In the genomic region with DNA sequence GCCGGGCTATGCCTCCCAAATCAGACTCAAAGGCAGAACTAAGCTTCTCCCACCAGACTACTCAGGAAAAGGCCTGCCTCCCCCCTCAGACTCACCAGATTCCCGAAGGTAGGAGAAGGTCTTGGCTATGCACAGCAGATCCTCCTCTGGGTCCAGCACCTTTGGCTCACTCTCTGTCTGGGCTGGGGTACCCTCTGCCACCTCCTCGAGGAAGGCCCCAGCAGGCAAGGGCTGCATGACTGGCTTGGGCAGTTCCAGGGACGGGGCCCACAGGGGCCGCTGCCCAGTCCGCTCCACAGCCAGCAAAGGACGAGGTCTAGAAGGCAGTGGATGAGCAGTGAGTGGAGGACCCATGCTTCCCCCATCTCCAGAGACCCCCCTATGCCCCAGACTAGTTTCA, we compare ENCODE assay signal across 14 cellular contexts. TPM values are rescaled to one million over a fixed set of nuclear protein-coding genes. Genes with fewer than 3 reads are reported as not detected.
DNase-seq lines count a peak whose midpoint lies in the region; ATAC-seq and TF ChIP-seq lines count a peak whose summit lies in the region.
"Had no signal": no experiment of that assay in that cellular context is flagged by ENCODE, and none has a peak within 500 bp of the region (broad histone marks: within the 10 kb centered on the region; RNA-seq: fewer than 3 reads in every experiment).

No MANE protein-coding gene starts in this region.

- no peak overlapping the region for H2BK15ac ChIP-seq in mesendoderm (replicated peaks; ENCODE audit: low read depth)

- no peak overlapping the region for H3K4me2 ChIP-seq in mesendoderm (ENCODE audit: low read length)

- H3K27ac ChIP-seq in left ventricle myocardium inferior (replicated peaks) (peak overlapping the region; percentile 100), upper lobe of right lung (peak overlapping the region; percentile 91), dorsolateral prefrontal cortex (no peak overlapping the region), mesendoderm (ENCODE audit: low read depth, low read length) (no peak overlapping the region)

- no CpG with 5 or more reads among the region's 7 CpGs for WGBS in mesendoderm (ENCODE audit: extremely low coverage, insufficient coverage, low lambda C conversion rate)

- H3K79me2 ChIP-seq in mesendoderm (ENCODE audit: control insufficient read depth, insufficient read depth, low read length) = no peaks in the 10 kb centered on the region

- H4K8ac ChIP-seq in mesendoderm (ENCODE audit: low read depth, low read length) = no peak overlapping the region

- H3K79me1 ChIP-seq in mesendoderm (ENCODE audit: low read length) = no peaks in the 10 kb centered on the region

- peaks cover 21% of the 10 kb centered on the region for H3K36me3 ChIP-seq in left ventricle myocardium inferior
- H3K36me3 ChIP-seq in upper lobe of right lung = peaks cover 50% of the 10 kb centered on the region
- no peaks in the 10 kb centered on the region for H3K36me3 ChIP-seq in mesendoderm (ENCODE audit: control insufficient read depth, insufficient read depth, low read length)

- H3K4ac ChIP-seq in mesendoderm (ENCODE audit: low read depth, low read length) = no peak overlapping the region

- no peak overlapping the region for H4K5ac ChIP-seq in mesendoderm (ENCODE audit: low read length)

- no peaks in the 10 kb centered on the region for H3K27me3 Mint-ChIP-seq in activated T-helper 1 cell treated with anti-CD3 and anti-CD28 coated beads, Interleukin-12 subunit alpha, Interleukin-12 subunit beta, Interleukin-2, Interleukin-4 antibody, amounts not matched to agents 30 ng/mL and 10 ng/mL and 1 ng/mL, durations not matched to agents 14 hours and 24 hours and 36 hours (ENCODE audit: insufficient read depth)

- TF ChIP-seq CTCF in left ventricle myocardium inferior (IDR thresholded peaks at IDR 0.05; ENCODE audit: borderline replicate concordance) = no peak
- no peak for TF ChIP-seq CTCF in upper lobe of right lung (IDR thresholded peaks at IDR 0.05)
- TF ChIP-seq CTCF in dorsolateral prefrontal cortex (IDR thresholded peaks at IDR 0.05 in 54 of 56, conservative IDR thresholded peaks at IDR 0.05 in 2 of 56; ENCODE audit: low read depth in 1 of 56, partially characterized antibody in 56 of 56) = no peak
- no peak for TF ChIP-seq CTCF in GM13977 (IDR thresholded peaks at IDR 0.05; ENCODE audit: extremely low read depth, insufficient read depth, missing control alignments)

- peak overlapping the region; percentile 98 for H3K27ac Mint-ChIP-seq in activated T-helper 1 cell treated with anti-CD3 and anti-CD28 coated beads, Interleukin-12 subunit alpha, Interleukin-12 subunit beta, Interleukin-2, Interleukin-4 antibody, amounts not matched to agents 30 ng/mL and 10 ng/mL and 1 ng/mL, durations not matched to agents 14 hours and 24 hours and 36 hours

- DNase-seq in left ventricle myocardium inferior (no peak), cardiac septum (ENCODE audit: low spot score) (no peak), upper lobe of right lung (no peak), dorsolateral prefrontal cortex (no peak), GM13977 (ENCODE audit: low spot score) (no peak), mesendoderm (no peak)
- no peak for DNase-seq in activated T-helper 1 cell treated with anti-CD3 and anti-CD28 coated beads, Interleukin-12 subunit alpha, Interleukin-12 subunit beta, Interleukin-2, Interleukin-4 antibody, amounts not matched to agents 30 ng/mL and 10 ng/mL and 1 ng/mL, durations not matched to agents 14 hours and 24 hours and 36 hours (ENCODE audit: low spot score)
- DNase-seq: aorta, EL, NCI-H2029, NCI-H748 treated with DMSO at 0.1 percent for 48 hours, occipital lobe had no signal

- in situ Hi-C loops in GM13977 (cut with MboI; ENCODE audit: low pct_unique_long_range_greater_than_20kb, low sequenced_read_pairs, unreplicated experiment) = loop anchor here (25.0 kb wide), 1 partner anchor 1079 kb away; no protein-coding TSS in a partner anchor

- no peak overlapping the region for H3K18ac ChIP-seq in mesendoderm (ENCODE audit: low read length)

- no peak overlapping the region for H3K56ac ChIP-seq in mesendoderm (ENCODE audit: low read length)

- no peak overlapping the region for H2AK5ac ChIP-seq in mesendoderm (ENCODE audit: low read length)

- intact Hi-C loops in left ventricle myocardium inferior (cut with micrococcal nuclease) (no loop called here), cardiac septum (cut with DNase I) (no loop called here), upper lobe of right lung (cut with DNase I) (no loop called here), dorsolateral prefrontal cortex (cut with DNase I) (no loop called here)
- intact Hi-C loops in activated T-helper 1 cell treated with anti-CD3 and anti-CD28 coated beads, Interleukin-12 subunit alpha, Interleukin-12 subunit beta, Interleukin-2, Interleukin-4 antibody, amounts not matched to agents 30 ng/mL and 10 ng/mL and 1 ng/mL, durations not matched to agents 14 hours and 24 hours and 36 hours (cut with micrococcal nuclease) = no loop called here

- no peak for ATAC-seq in upper lobe of right lung
- ATAC-seq: GM12878 had no signal

- H3K23ac ChIP-seq in mesendoderm (ENCODE audit: low read length) = no peak overlapping the region

- peaks cover 96% of the 10 kb centered on the region for H3K4me1 ChIP-seq in left ventricle myocardium inferior
- peaks cover 93% of the 10 kb centered on the region for H3K4me1 ChIP-seq in mononuclear cell (ENCODE audit: insufficient read depth, low read length)
- H3K4me1 ChIP-seq in upper lobe of right lung = peaks cover 79% of the 10 kb centered on the region
- peaks cover 3% of the 10 kb centered on the region for H3K4me1 ChIP-seq in mesendoderm (ENCODE audit: control insufficient read depth, low read depth, low read length)

- H3K36me3 Mint-ChIP-seq in activated T-helper 1 cell treated with anti-CD3 and anti-CD28 coated beads, Interleukin-12 subunit alpha, Interleukin-12 subunit beta, Interleukin-2, Interleukin-4 antibody, amounts not matched to agents 30 ng/mL and 10 ng/mL and 1 ng/mL, durations not matched to agents 14 hours and 24 hours and 36 hours (ENCODE audit: low read depth) = peaks cover 88% of the 10 kb centered on the region

- peak overlapping the region; percentile 81 for H3K4me3 ChIP-seq in left ventricle myocardium inferior
- peak overlapping the region; percentile 75 for H3K4me3 ChIP-seq in mononuclear cell (ENCODE audit: low read length)
- peak overlapping the region; percentile 83 for H3K4me3 ChIP-seq in upper lobe of right lung
- no peak overlapping the region for H3K4me3 ChIP-seq in dorsolateral prefrontal cortex
- H3K4me3 ChIP-seq in mesendoderm (ENCODE audit: low read length) = no peak overlapping the region
- H3K4me3 ChIP-seq: GM12878 had no signal

- H3K4me3 Mint-ChIP-seq in activated T-helper 1 cell treated with anti-CD3 and anti-CD28 coated beads, Interleukin-12 subunit alpha, Interleukin-12 subunit beta, Interleukin-2, Interleukin-4 antibody, amounts not matched to agents 30 ng/mL and 10 ng/mL and 1 ng/mL, durations not matched to agents 14 hours and 24 hours and 36 hours = peak overlapping the region; percentile 99

- peaks cover 57% of the 10 kb centered on the region for H3K4me1 Mint-ChIP-seq in activated T-helper 1 cell treated with anti-CD3 and anti-CD28 coated beads, Interleukin-12 subunit alpha, Interleukin-12 subunit beta, Interleukin-2, Interleukin-4 antibody, amounts not matched to agents 30 ng/mL and 10 ng/mL and 1 ng/mL, durations not matched to agents 14 hours and 24 hours and 36 hours (ENCODE audit: low read depth)

- no peaks in the 10 kb centered on the region for H3K9me3 Mint-ChIP-seq in activated T-helper 1 cell treated with anti-CD3 and anti-CD28 coated beads, Interleukin-12 subunit alpha, Interleukin-12 subunit beta, Interleukin-2, Interleukin-4 antibody, amounts not matched to agents 30 ng/mL and 10 ng/mL and 1 ng/mL, durations not matched to agents 14 hours and 24 hours and 36 hours

- H2BK5ac ChIP-seq in mesendoderm (ENCODE audit: low read length) = no peak overlapping the region

- H3K27me3 ChIP-seq in left ventricle myocardium inferior (ENCODE audit: low read depth) = no peaks in the 10 kb centered on the region
- H3K27me3 ChIP-seq in mononuclear cell (ENCODE audit: insufficient read depth, low read length) = no peaks in the 10 kb centered on the region
- H3K27me3 ChIP-seq in upper lobe of right lung = no peaks in the 10 kb centered on the region
- H3K27me3 ChIP-seq in dorsolateral prefrontal cortex = no peaks in the 10 kb centered on the region
- H3K27me3 ChIP-seq in mesendoderm (ENCODE audit: insufficient read depth, low read length, poor library complexity) = no peaks in the 10 kb centered on the region

- H3K9me3 ChIP-seq in left ventricle myocardium inferior (replicated peaks) = no peaks in the 10 kb centered on the region
- H3K9me3 ChIP-seq in mononuclear cell (ENCODE audit: low read depth, low read length) = no peaks in the 10 kb centered on the region
- no peaks in the 10 kb centered on the region for H3K9me3 ChIP-seq in upper lobe of right lung

- no peak overlapping the region for H2BK120ac ChIP-seq in mesendoderm (ENCODE audit: low read depth, low read length)

- no peak overlapping the region for H3K9ac ChIP-seq in mesendoderm (ENCODE audit: low read length)

RNA-seq across cellular contexts. Expression of a gene that starts 3.3 kb away (rescaled TPM):
- total RNA-seq in left ventricle myocardium inferior = 16.6 TPM
- 21.1 TPM for total RNA-seq in cardiac septum
- 334 and 341 TPM in 2 replicates for total RNA-seq in activated T-helper 1 cell treated with anti-CD3 and anti-CD28 coated beads, Interleukin-12 subunit alpha, Interleukin-12 subunit beta, Interleukin-2, Interleukin-4 antibody, amounts not matched to agents 30 ng/mL and 10 ng/mL and 1 ng/mL, durations not matched to agents 14 hours and 24 hours and 36 hours
- total RNA-seq in mononuclear cell = 1.2 TPM
- 71.6 TPM for total RNA-seq in upper lobe of right lung
- total RNA-seq in dorsolateral prefrontal cortex = 1 to 10 TPM in 67 of 120 experiments, under 1 TPM in 53; 0.15 to 7.8 (median 1.1) TPM
- polyA plus RNA-seq in mesendoderm (2013, experiment 1 of 2) = 2.4 TPM
- 2.3 TPM for polyA plus RNA-seq in mesendoderm (2013, experiment 2 of 2)

RNA-seq across cellular contexts. Expression of a gene that starts 8.7 kb away (rescaled TPM):
- 359 TPM for total RNA-seq in left ventricle myocardium inferior
- 266 TPM for total RNA-seq in cardiac septum
- 191 and 201 TPM in 2 replicates for total RNA-seq in activated T-helper 1 cell treated with anti-CD3 and anti-CD28 coated beads, Interleukin-12 subunit alpha, Interleukin-12 subunit beta, Interleukin-2, Interleukin-4 antibody, amounts not matched to agents 30 ng/mL and 10 ng/mL and 1 ng/mL, durations not matched to agents 14 hours and 24 hours and 36 hours
- total RNA-seq in mononuclear cell = 70.8 TPM
- 60.8 TPM for total RNA-seq in upper lobe of right lung
- total RNA-seq in dorsolateral prefrontal cortex = 10 to 100 TPM in 107 of 120 experiments, 1 to 10 TPM in 13; 6.3 to 30.7 (median 13.1) TPM
- polyA plus RNA-seq in mesendoderm (2013, experiment 1 of 2) = 35.2 TPM
- 36.3 TPM for polyA plus RNA-seq in mesendoderm (2013, experiment 2 of 2)

RNA-seq across cellular contexts. Expression of a gene that starts 39.0 kb away (rescaled TPM):
- total RNA-seq in left ventricle myocardium inferior (16.1 TPM), cardiac septum (14.4 TPM), mononuclear cell (3.0 TPM), upper lobe of right lung (28.3 TPM), dorsolateral prefrontal cortex (10 to 100 TPM in 115 of 120 experiments, 1 to 10 TPM in 5; 8.6 to 22.8 (median 14.2) TPM)
- total RNA-seq in activated T-helper 1 cell treated with anti-CD3 and anti-CD28 coated beads, Interleukin-12 subunit alpha, Interleukin-12 subunit beta, Interleukin-2, Interleukin-4 antibody, amounts not matched to agents 30 ng/mL and 10 ng/mL and 1 ng/mL, durations not matched to agents 14 hours and 24 hours and 36 hours = 54.1 and 58.0 TPM in 2 replicates
- polyA plus RNA-seq in mesendoderm (2013, experiment 1 of 2) = 5.3 TPM
- polyA plus RNA-seq in mesendoderm (2013, experiment 2 of 2) = 5.4 TPM

RNA-seq across cellular contexts. Expression of a gene that starts 40.7 kb away (rescaled TPM):
- total RNA-seq in left ventricle myocardium inferior (57.2 TPM), cardiac septum (35.7 TPM), mononuclear cell (3.7 TPM), upper lobe of right lung (6.9 TPM), dorsolateral prefrontal cortex (10 to 100 TPM; 22.0 to 50.0 (median 37.9) TPM)
- 21.5 and 21.9 TPM in 2 replicates for total RNA-seq in activated T-helper 1 cell treated with anti-CD3 and anti-CD28 coated beads, Interleukin-12 subunit alpha, Interleukin-12 subunit beta, Interleukin-2, Interleukin-4 antibody, amounts not matched to agents 30 ng/mL and 10 ng/mL and 1 ng/mL, durations not matched to agents 14 hours and 24 hours and 36 hours
- 1.9 TPM for polyA plus RNA-seq in mesendoderm (2013, experiment 1 of 2)
- 1.9 TPM for polyA plus RNA-seq in mesendoderm (2013, experiment 2 of 2)

Comparison
In these comparisons a context has a peak if more than half of its experiments do, and no peak if none do; other contexts are left out.
1. H3K27ac ChIP-seq: peak in left ventricle myocardium inferior (single experiment) and upper lobe of right lung (single experiment); none in dorsolateral prefrontal cortex (0 of 59) and mesendoderm (single experiment).
2. H3K4me3 ChIP-seq: peak in left ventricle myocardium inferior (single experiment), mononuclear cell (single experiment) and upper lobe of right lung (single experiment); none in dorsolateral prefrontal cortex (0 of 59) and mesendoderm (single experiment).